Comparison of ENCODE assay signal across 12 cellular contexts in genomic region chr2:122755281-122755780, GRCh38.
"Had no signal": no experiment of that assay in that cellular context is flagged by ENCODE, and none has a peak within 500 bp of the region (broad histone marks: within the 10 kb centered on the region; RNA-seq: fewer than 3 reads in every experiment).

No MANE protein-coding gene starts in this region.

- H3K36me3 Mint-ChIP-seq: activated naive CD8-positive, alpha-beta T cell treated with anti-CD3 and anti-CD28 coated beads for 36 hours had no signal

- H3K9me3 Mint-ChIP-seq: nephron progenitor cell had no signal

- H3K36me3 ChIP-seq: heart left ventricle, stomach, thoracic aorta had no signal

- H3K27ac Mint-ChIP-seq: activated naive CD8-positive, alpha-beta T cell treated with anti-CD3 and anti-CD28 coated beads for 36 hours; nephron progenitor cell; T-helper 17 cell had no signal

- H3K4me3 ChIP-seq: heart left ventricle, stomach, thoracic aorta had no signal

- H3K4me3 Mint-ChIP-seq: activated naive CD8-positive, alpha-beta T cell treated with anti-CD3 and anti-CD28 coated beads for 36 hours; nephron progenitor cell; T-helper 17 cell had no signal

- H3K4me1 ChIP-seq: stomach had no signal

- H3K4me1 Mint-ChIP-seq: activated naive CD8-positive, alpha-beta T cell treated with anti-CD3 and anti-CD28 coated beads for 36 hours; nephron progenitor cell; T-helper 17 cell had no signal

- H3K27ac ChIP-seq: heart left ventricle, stomach, thoracic aorta had no signal

- H3K9me3 ChIP-seq: heart left ventricle, stomach, thoracic aorta had no signal

- ATAC-seq: T-helper 17 cell had no signal

- H3K27me3 ChIP-seq: heart left ventricle, stomach had no signal

- H3K27me3 Mint-ChIP-seq: activated naive CD8-positive, alpha-beta T cell treated with anti-CD3 and anti-CD28 coated beads for 36 hours; T-helper 17 cell had no signal

- DNase-seq: activated CD4-positive, alpha-beta T cell treated with anti-CD3 and anti-CD28 coated beads for 1 hour; activated CD4-positive, alpha-beta T cell treated with anti-CD3 and anti-CD28 coated beads, Interleukin-2, amount 50 U/mL, for 48 hours; activated gamma-delta T cell; activated naive CD8-positive, alpha-beta T cell treated with anti-CD3 and anti-CD28 coated beads for 36 hours; activated T-cell treated with anti-CD3 and anti-CD28 coated beads, Interleukin-2, amount 50 U/mL, for 48 hours; anterior cingulate cortex; heart left ventricle; mesendoderm; nephron progenitor cell; stomach; T-helper 17 cell had no signal
